ENCODE assay signal across 18 cellular contexts in genomic region chr5:119347996-119348395, GRCh38. TPM values are rescaled to one million over a fixed set of nuclear protein-coding genes. Genes with fewer than 3 reads are reported as not detected.
A peak's percentile ranks its signal among the peaks of the same experiment; 100 is the strongest.
DNase-seq lines count a peak whose midpoint lies in the region; ATAC-seq and TF ChIP-seq lines count a peak whose summit lies in the region.
"Had no signal": no experiment of that assay in that cellular context is flagged by ENCODE, and none has a peak within 500 bp of the region (broad histone marks: within the 10 kb centered on the region; RNA-seq: fewer than 3 reads in every experiment).

No MANE protein-coding gene starts in this region.

- no peaks in the 10 kb centered on the region for H3K27me3 Mint-ChIP-seq in activated T-cell treated with anti-CD3 and anti-CD28 coated beads, Interleukin-2, amount 50 U/mL, for 24 hours
- no peaks in the 10 kb centered on the region for H3K27me3 Mint-ChIP-seq in nephron progenitor cell (ENCODE audit: low read depth, poor library complexity)

- intact Hi-C loops in sciatic nerve (cut with DNase I), result no loop called here

- H3K4me1 ChIP-seq in effector memory CD4-positive, alpha-beta T cell (ENCODE audit: control insufficient read depth, insufficient read depth, low read length, poor library complexity, severe bottlenecking), result peaks cover 54% of the 10 kb centered on the region

- H3K27ac ChIP-seq in effector memory CD4-positive, alpha-beta T cell (ENCODE audit: insufficient read depth, low read length, poor library complexity, severe bottlenecking), result peak overlapping the region; percentile 21
- H3K27ac ChIP-seq: colonic mucosa had no signal

- H3K4me3 Mint-ChIP-seq in activated T-cell treated with anti-CD3 and anti-CD28 coated beads, Interleukin-2, amount 50 U/mL, for 24 hours, result no peak overlapping the region
- no peak overlapping the region for H3K4me3 Mint-ChIP-seq in nephron progenitor cell

- H3K27ac Mint-ChIP-seq in activated T-cell treated with anti-CD3 and anti-CD28 coated beads, Interleukin-2, amount 50 U/mL, for 24 hours, result peak overlapping the region; percentile 98
- no peak overlapping the region for H3K27ac Mint-ChIP-seq in nephron progenitor cell

- H3K36me3 ChIP-seq in effector memory CD4-positive, alpha-beta T cell (ENCODE audit: control insufficient read depth, insufficient read depth, low read length), result no peaks in the 10 kb centered on the region
- H3K36me3 ChIP-seq: colonic mucosa, spleen had no signal

- H3K4me3 ChIP-seq in effector memory CD4-positive, alpha-beta T cell (ENCODE audit: insufficient read depth, low read depth, low read length, poor library complexity, severe bottlenecking), result no peak overlapping the region
- H3K4me3 ChIP-seq: colonic mucosa, spleen had no signal

- H3K9me3 ChIP-seq in effector memory CD4-positive, alpha-beta T cell (ENCODE audit: control insufficient read depth, low read length), result no peaks in the 10 kb centered on the region
- H3K9me3 ChIP-seq: colonic mucosa, spleen had no signal

- H3K27me3 ChIP-seq in effector memory CD4-positive, alpha-beta T cell (replicated peaks; ENCODE audit: control insufficient read depth, insufficient read depth, low read length, poor library complexity, severe bottlenecking), result no peaks in the 10 kb centered on the region
- H3K27me3 ChIP-seq: colonic mucosa, spleen had no signal

- no peak for TF ChIP-seq CTCF in nephron progenitor cell (IDR thresholded peaks at IDR 0.05)

- H3K4me1 Mint-ChIP-seq in activated T-cell treated with anti-CD3 and anti-CD28 coated beads, Interleukin-2, amount 50 U/mL, for 24 hours (ENCODE audit: low read depth), result peaks cover 93% of the 10 kb centered on the region
- H3K4me1 Mint-ChIP-seq in nephron progenitor cell, result peaks cover 24% of the 10 kb centered on the region

- ATAC-seq in sciatic nerve (peak; percentile 92), HG02642 (IDR thresholded peaks at IDR 0.05; ENCODE audit: poor library complexity, unreplicated experiment) (no peak)

- H3K36me3 Mint-ChIP-seq in activated T-cell treated with anti-CD3 and anti-CD28 coated beads, Interleukin-2, amount 50 U/mL, for 24 hours (ENCODE audit: low read depth), result peaks cover 67% of the 10 kb centered on the region
- no peaks in the 10 kb centered on the region for H3K36me3 Mint-ChIP-seq in nephron progenitor cell (ENCODE audit: low read depth)

- DNase-seq in activated T-cell treated with anti-CD3 and anti-CD28 coated beads, Interleukin-2, amount 50 U/mL, for 24 hours, result no peak
- DNase-seq in activated T-cell treated with anti-CD3 and anti-CD28 coated beads, Interleukin-2, amount 50 U/mL, for 48 hours, result no peak
- DNase-seq in NCI-H69 (lab: John Stamatoyannopoulos, UW) (peak; percentile 58), sciatic nerve (ENCODE audit: low spot score) (no peak), hepatic stellate cell (ENCODE audit: low spot score) (no peak), nephron progenitor cell (no peak)
- DNase-seq in effector memory CD4-positive, alpha-beta T cell, result no peak
- DNase-seq: activated CD4-positive, CD25-positive, alpha-beta regulatory T cell; activated gamma-delta T cell; AML-193; colonic mucosa; GF-D8; MV-4-11; NCI-H510A treated with DMSO at 0.1 percent for 48 hours; occipital lobe; SHP77; spleen had no signal

- no peaks in the 10 kb centered on the region for H3K9me3 Mint-ChIP-seq in activated T-cell treated with anti-CD3 and anti-CD28 coated beads, Interleukin-2, amount 50 U/mL, for 24 hours
- H3K9me3 Mint-ChIP-seq in nephron progenitor cell, result no peaks in the 10 kb centered on the region

RNA-seq across cellular contexts. Expression of gene TNFAIP8, which starts 7.8 kb away (rescaled TPM):
- total RNA-seq in sciatic nerve, result 14.6 TPM
